In genomic region chr6:129709909-129710721, GRCh38 we compare ENCODE assay signal across 8 cellular contexts. TPM values are rescaled to one million over a fixed set of nuclear protein-coding genes. Genes with fewer than 3 reads are reported as not detected.
DNase-seq lines count a peak whose midpoint lies in the region; ATAC-seq, FAIRE-seq and TF ChIP-seq lines count a peak whose summit lies in the region.

Gene ARHGAP18, minus strand, starts transcription at chr6:129710177. Its CDS starts 41 bp downstream, at chr6:129710136.

- H3K27ac ChIP-seq in left ventricle myocardium inferior (replicated peaks): peak within 1 kb of the TSS; percentile 85
- peak within 1 kb of the TSS; percentile 76 to 78 for H3K27ac ChIP-seq in prostate gland

- TF ChIP-seq POLR2A in prostate gland (IDR thresholded peaks at IDR 0.05): peak; percentile 90

- H3K9me3 ChIP-seq in ES-I3 (ENCODE audit: control insufficient read depth, insufficient read depth, low read length): no peaks in the 10 kb centered on the region
- no peaks in the 10 kb centered on the region for H3K9me3 ChIP-seq in left ventricle myocardium inferior (replicated peaks)
- H3K9me3 ChIP-seq in prostate gland: no peaks in the 10 kb centered on the region

- H3K27me3 ChIP-seq in left ventricle myocardium inferior (ENCODE audit: low read depth) (no peaks in the 10 kb centered on the region), prostate gland (replicated peaks; ENCODE audit: insufficient read depth) (no peaks in the 10 kb centered on the region)

- H3K4me1 ChIP-seq in ES-I3 (ENCODE audit: insufficient read depth, low read length) (peaks cover 5% of the 10 kb centered on the region; the same call in 1 of the 2 replicates), left ventricle myocardium inferior (peaks cover 38% of the 10 kb centered on the region), prostate gland (replicated peaks) (no peaks in the 10 kb centered on the region)

- H3K36me3 ChIP-seq in ES-I3 (ENCODE audit: insufficient read depth, low read length) (no peaks in the 10 kb centered on the region), left ventricle myocardium inferior (no peaks in the 10 kb centered on the region), prostate gland (no peaks in the 10 kb centered on the region)

- WGBS in prostate gland: 3% methylated on average over 28 of the region's 28 CpGs

- peak within 1 kb of the TSS; percentile 73 for H3K4me3 ChIP-seq in left ventricle myocardium inferior
- peak within 1 kb of the TSS; percentile 44 to 50 for H3K4me3 ChIP-seq in prostate gland

- DNase-seq in Kasumi-1 (lab: John Stamatoyannopoulos, UW): peak; percentile 84 to 86
- DNase-seq in SW480 (ENCODE audit: low spot score): peak; percentile 92
- peak; percentile 89 for DNase-seq in amniotic epithelial cell (ENCODE audit: low read depth)
- peak; percentile 89 for DNase-seq in left ventricle myocardium inferior
- DNase-seq in prostate gland (ENCODE audit: low spot score): peak; percentile 93
- peak; percentile 90 for DNase-seq in urothelium cell line (ENCODE audit: low spot score)

- TF ChIP-seq CTCF in left ventricle myocardium inferior (IDR thresholded peaks at IDR 0.05; ENCODE audit: borderline replicate concordance) (no peak), prostate gland (IDR thresholded peaks at IDR 0.05) (no peak)

- peak within 1 kb of the TSS; percentile 55 for H3K9ac ChIP-seq in ES-I3 (ENCODE audit: low read depth, low read length)

- FAIRE-seq in urothelium cell line (lab: Jason Lieb, UNC): peak; percentile 78

- peak; percentile 99 for ATAC-seq in GM21825 (IDR thresholded peaks at IDR 0.05; ENCODE audit: unreplicated experiment)

- intact Hi-C loops in left ventricle myocardium inferior (cut with micrococcal nuclease) (no loop called here), prostate gland (cut with DNase I) (no loop called here)

RNA-seq across cellular contexts. Expression of gene ARHGAP18, which starts in this region (rescaled TPM):
- total RNA-seq in left ventricle myocardium inferior (5.6 TPM), prostate gland (10 to 100 TPM; 15.0 to 29.1 TPM)

Comparison
In these comparisons a context has a peak if more than half of its experiments do, and no peak if none do; other contexts are left out.
1. Peak in every context shown above with its lines: DNase-seq, ATAC-seq, H3K4me3 ChIP-seq and H3K27ac ChIP-seq.